In genomic region chr7:67653856-67654442, GRCh38 we compare ENCODE assay signal across 17 cellular contexts.
"Had no signal": no experiment of that assay in that cellular context is flagged by ENCODE, and none has a peak within 500 bp of the region (broad histone marks: within the 10 kb centered on the region; RNA-seq: fewer than 3 reads in every experiment).

No MANE protein-coding gene starts in this region.

- H3K27me3 Mint-ChIP-seq: activated CD4-positive, alpha-beta T cell treated with anti-CD3 and anti-CD28 coated beads, Interleukin-2, amount 10 ng/mL, durations not matched to agents 24 days and 14 days; activated naive CD8-positive, alpha-beta T cell treated with anti-CD3 and anti-CD28 coated beads for 36 hours; dendritic cell treated with granulocyte-macrophage colony-stimulating factor and Interleukin-4, amounts not matched to agents 40 ng/mL and 50 ng/mL, for 4 days had no signal

- H3K4me3 ChIP-seq: prostate gland, right lobe of liver, stomach, testis had no signal

- DNase-seq: activated CD4-positive, alpha-beta T cell treated with anti-CD3 and anti-CD28 coated beads, Interleukin-2, amount 10 ng/mL, durations not matched to agents 24 days and 14 days; activated CD4-positive, CD25-positive, alpha-beta regulatory T cell; activated naive CD8-positive, alpha-beta T cell treated with anti-CD3 and anti-CD28 coated beads for 36 hours; amygdala; brain microvascular endothelial cell; cerebellar nuclear complex; effector memory CD4-positive, alpha-beta T cell; mesendoderm; occipital lobe; right lobe of liver; stimulated activated CD4-positive, alpha-beta T cell treated with anti-CD3 and anti-CD28 coated beads, Interleukin-1b, Interleukin-23, amount 100 ng/mL, for 48 hours; stomach; testis had no signal

- H3K36me3 Mint-ChIP-seq: activated naive CD8-positive, alpha-beta T cell treated with anti-CD3 and anti-CD28 coated beads for 36 hours had no signal

- H3K27ac ChIP-seq: brain microvascular endothelial cell, prostate gland, right lobe of liver, stomach, testis had no signal

- H3K4me1 Mint-ChIP-seq: activated CD4-positive, alpha-beta T cell treated with anti-CD3 and anti-CD28 coated beads, Interleukin-2, amount 10 ng/mL, durations not matched to agents 24 days and 14 days; activated naive CD8-positive, alpha-beta T cell treated with anti-CD3 and anti-CD28 coated beads for 36 hours had no signal

- H3K4me3 Mint-ChIP-seq: activated CD4-positive, alpha-beta T cell treated with anti-CD3 and anti-CD28 coated beads, Interleukin-2, amount 10 ng/mL, durations not matched to agents 24 days and 14 days; activated naive CD8-positive, alpha-beta T cell treated with anti-CD3 and anti-CD28 coated beads for 36 hours; dendritic cell treated with granulocyte-macrophage colony-stimulating factor and Interleukin-4, amounts not matched to agents 40 ng/mL and 50 ng/mL, for 4 days; nephron; T-helper 2 cell treated with Interferon-gamma antibody and Interleukin-4, amounts not matched to agents 5 μg/mL and 100 μg/mL, for 36 hours had no signal

- H3K27me3 ChIP-seq: brain microvascular endothelial cell, right lobe of liver, stomach, testis had no signal

- H3K27ac Mint-ChIP-seq: activated CD4-positive, alpha-beta T cell treated with anti-CD3 and anti-CD28 coated beads, Interleukin-2, amount 10 ng/mL, durations not matched to agents 24 days and 14 days; activated naive CD8-positive, alpha-beta T cell treated with anti-CD3 and anti-CD28 coated beads for 36 hours; dendritic cell treated with granulocyte-macrophage colony-stimulating factor and Interleukin-4, amounts not matched to agents 40 ng/mL and 50 ng/mL, for 4 days; nephron; T-helper 2 cell treated with Interferon-gamma antibody and Interleukin-4, amounts not matched to agents 5 μg/mL and 100 μg/mL, for 36 hours had no signal

- H3K36me3 ChIP-seq: brain microvascular endothelial cell, prostate gland, right lobe of liver, stomach had no signal

- H3K4me1 ChIP-seq: prostate gland, right lobe of liver, testis had no signal

- H3K9me3 ChIP-seq: prostate gland, right lobe of liver, stomach, testis had no signal

- H3K9me3 Mint-ChIP-seq: nephron had no signal

- ATAC-seq: right lobe of liver had no signal
